ENCODE assay signal across 10 cellular contexts in the genomic region with DNA sequence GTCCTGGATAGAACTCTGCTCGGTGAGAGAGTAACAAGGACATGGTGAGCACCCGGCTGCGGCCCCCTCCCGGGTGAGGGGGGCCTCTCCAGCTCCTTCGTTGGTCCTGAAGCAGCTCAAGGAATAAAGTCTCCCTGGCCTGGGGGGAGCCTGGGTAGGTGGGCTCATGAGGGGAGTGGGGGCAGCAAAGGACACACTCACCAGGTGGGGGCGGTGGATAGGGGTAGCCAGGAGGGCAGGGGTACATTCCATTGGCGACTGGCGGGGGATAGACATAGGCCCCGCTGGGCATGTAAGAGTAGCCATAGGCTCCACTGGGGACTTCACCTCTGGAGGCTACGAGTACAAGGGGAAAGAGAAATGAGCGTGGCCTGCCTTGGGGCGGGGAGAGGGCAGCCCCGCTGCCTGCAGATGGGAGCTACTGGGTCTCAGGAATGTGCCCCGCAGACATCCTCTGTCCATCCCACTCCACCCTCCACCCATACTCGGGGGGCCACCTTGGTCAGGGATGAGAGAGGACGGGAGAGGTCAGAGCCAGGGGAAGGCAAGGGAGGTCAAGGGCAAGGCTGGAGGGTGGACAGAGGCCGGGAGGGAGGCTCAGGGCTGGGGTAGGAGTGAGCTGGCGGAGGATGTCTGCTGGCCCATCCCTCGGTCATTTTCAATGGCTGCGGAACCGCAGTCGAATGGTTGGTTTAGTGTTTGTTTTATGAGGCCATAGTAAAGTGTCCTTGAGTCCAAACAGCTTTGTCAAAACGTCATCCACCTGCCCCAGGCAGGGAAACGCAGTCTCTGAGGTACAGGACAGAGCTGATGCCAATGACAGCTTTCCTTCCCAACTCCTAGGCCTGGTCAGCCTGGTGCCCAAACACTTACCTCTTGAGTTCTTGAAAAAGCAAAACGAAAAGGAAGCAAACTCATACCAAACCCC. TPM values are rescaled to one million over a fixed set of nuclear protein-coding genes. Genes with fewer than 3 reads are reported as not detected.
DNase-seq lines count a peak whose midpoint lies in the region; ATAC-seq and TF ChIP-seq lines count a peak whose summit lies in the region.
"Had no signal": no experiment of that assay in that cellular context is flagged by ENCODE, and none has a peak within 500 bp of the region (broad histone marks: within the 10 kb centered on the region; RNA-seq: fewer than 3 reads in every experiment).

No MANE protein-coding gene starts in this region.

- no peaks in the 10 kb centered on the region for H3K27me3 Mint-ChIP-seq in nephron (ENCODE audit: low read depth)
- H3K27me3 Mint-ChIP-seq: activated naive CD8-positive, alpha-beta T cell had no signal

- H3K4me1 ChIP-seq in left ventricle myocardium inferior (peaks cover 93% of the 10 kb centered on the region), ascending aorta (peaks cover 9 to 24% of the 10 kb centered on the region in 2 donors), upper lobe of right lung (peaks cover 49% of the 10 kb centered on the region)

- DNase-seq in left ventricle myocardium inferior: no peak
- no peak for DNase-seq in left cardiac atrium
- no peak for DNase-seq in ascending aorta (ENCODE audit: low spot score in 2 of 2)
- no peak for DNase-seq in upper lobe of right lung
- no peak for DNase-seq in nucleus accumbens (lab: John Stamatoyannopoulos, UW)
- DNase-seq in SKM-1 (lab: John Stamatoyannopoulos, UW; ENCODE audit: unreplicated experiment): no peak

- H3K9me3 ChIP-seq in left ventricle myocardium inferior (replicated peaks) (no peaks in the 10 kb centered on the region), ascending aorta (no peaks in the 10 kb centered on the region), upper lobe of right lung (no peaks in the 10 kb centered on the region)
- H3K9me3 ChIP-seq: SJSA1 had no signal

- ATAC-seq in left cardiac atrium (no peak), upper lobe of right lung (no peak), GM19324 (IDR thresholded peaks at IDR 0.05; ENCODE audit: low FRiP score, unreplicated experiment) (no peak)

- H3K4me3 ChIP-seq in left ventricle myocardium inferior: peak overlapping the region; percentile 5
- H3K4me3 ChIP-seq in ascending aorta: no peak overlapping the region
- H3K4me3 ChIP-seq in upper lobe of right lung: peak overlapping the region; percentile 10
- H3K4me3 ChIP-seq: SJSA1 had no signal

- H3K27ac ChIP-seq in left ventricle myocardium inferior (replicated peaks) (peak overlapping the region; percentile 90), ascending aorta (peak overlapping the region; percentile 34 to 72), upper lobe of right lung (peak overlapping the region; percentile 90)
- H3K27ac ChIP-seq: SJSA1 had no signal

- H3K36me3 ChIP-seq in left ventricle myocardium inferior: peaks cover 66% of the 10 kb centered on the region
- peaks cover 64 to 67% of the 10 kb centered on the region in 2 donors for H3K36me3 ChIP-seq in ascending aorta
- peaks cover 69% of the 10 kb centered on the region for H3K36me3 ChIP-seq in upper lobe of right lung

- H3K27me3 ChIP-seq in left ventricle myocardium inferior (ENCODE audit: low read depth) (no peaks in the 10 kb centered on the region), ascending aorta (no peaks in the 10 kb centered on the region), upper lobe of right lung (no peaks in the 10 kb centered on the region)
- H3K27me3 ChIP-seq: SJSA1 had no signal

- peaks cover 27% of the 10 kb centered on the region for H3K4me1 Mint-ChIP-seq in nephron

- peak overlapping the region; percentile 46 to 87 (median 58) for H3K27ac Mint-ChIP-seq in nephron
- H3K27ac Mint-ChIP-seq: activated naive CD8-positive, alpha-beta T cell had no signal

- intact Hi-C loops in left ventricle myocardium inferior (cut with micrococcal nuclease) (no loop called here), left cardiac atrium (cut with DNase I) (loop anchor here in 1 of 2 donors (10.0 kb wide), 1 partner anchor 73 kb away; a partner anchor contains a TSS), ascending aorta (cut with DNase I) (no loop called here), upper lobe of right lung (cut with DNase I) (no loop called here)

- H3K4me3 Mint-ChIP-seq in nephron: peak overlapping the region in 1 of 3 experiments; percentile 55
- H3K4me3 Mint-ChIP-seq: activated naive CD8-positive, alpha-beta T cell had no signal

- TF ChIP-seq CTCF in left ventricle myocardium inferior (IDR thresholded peaks at IDR 0.05; ENCODE audit: borderline replicate concordance): no peak
- TF ChIP-seq CTCF in ascending aorta (IDR thresholded peaks at IDR 0.05): no peak
- no peak for TF ChIP-seq CTCF in nephron (IDR thresholded peaks at IDR 0.05; ENCODE audit: unreplicated experiment in 3 of 3)
- no peak for TF ChIP-seq CTCF in upper lobe of right lung (IDR thresholded peaks at IDR 0.05)

- H3K36me3 Mint-ChIP-seq in nephron (ENCODE audit: low read depth): peaks cover 38% of the 10 kb centered on the region
- H3K36me3 Mint-ChIP-seq: activated naive CD8-positive, alpha-beta T cell had no signal

- no peaks in the 10 kb centered on the region for H3K9me3 Mint-ChIP-seq in nephron

RNA-seq across cellular contexts. Expression of a gene that starts 3.7 kb away (rescaled TPM):
- total RNA-seq in left ventricle myocardium inferior: 13.3 TPM
- 10 to 100 TPM; 22.1 to 34.0 TPM for total RNA-seq in left cardiac atrium
- 33.1 TPM for total RNA-seq in ascending aorta
- total RNA-seq in upper lobe of right lung: 145 TPM
- total RNA-seq: SJSA1 had no signal

RNA-seq across cellular contexts. Expression of a gene that starts 7.3 kb away (rescaled TPM):
- total RNA-seq in left ventricle myocardium inferior (144 TPM), left cardiac atrium (100 to 1,000 TPM; 106 to 122 TPM), ascending aorta (50.7 TPM), upper lobe of right lung (156 TPM)

RNA-seq across cellular contexts. Expression of a gene that starts 30.5 kb away (rescaled TPM):
- total RNA-seq in left ventricle myocardium inferior (27.5 TPM), left cardiac atrium (10 to 100 TPM; 22.9 to 25.3 TPM), ascending aorta (132 TPM), upper lobe of right lung (31.0 TPM)

RNA-seq across cellular contexts. Expression of a gene that starts 48.9 kb away (rescaled TPM):
- total RNA-seq in left ventricle myocardium inferior: 10.2 TPM
- total RNA-seq in left cardiac atrium: 1 to 10 TPM; 8.4 to 9.9 TPM
- 43.3 TPM for total RNA-seq in ascending aorta
- total RNA-seq in upper lobe of right lung: 28.7 TPM

RNA-seq across cellular contexts. Expression of a gene that starts 56.8 kb away (rescaled TPM):
- 104 TPM for total RNA-seq in left ventricle myocardium inferior
- 10 to 100 TPM; 73.7 to 83.4 TPM for total RNA-seq in left cardiac atrium
- 31.9 TPM for total RNA-seq in ascending aorta
- total RNA-seq in upper lobe of right lung: 85.5 TPM

Comparison
In these comparisons a context has a peak if more than half of its experiments do, and no peak if none do; other contexts are left out.
1. H3K4me3 ChIP-seq: peak in left ventricle myocardium inferior (single experiment) and upper lobe of right lung (single experiment); none in ascending aorta (0 of 2).
2. Peak in every context shown above with its lines, with median percentiles within 50 percentile points of each other: H3K27ac ChIP-seq.